25 cellular contexts compared by ENCODE assay signal in genomic region chr12:103811791-103812190, GRCh38. TPM values are rescaled to one million over a fixed set of nuclear protein-coding genes. Genes with fewer than 3 reads are reported as not detected.
A peak's percentile ranks its signal among the peaks of the same experiment; 100 is the strongest.
DNase-seq lines count a peak whose midpoint lies in the region; ATAC-seq, FAIRE-seq and TF ChIP-seq lines count a peak whose summit lies in the region.
"Had no signal": no experiment of that assay in that cellular context is flagged by ENCODE, and none has a peak within 500 bp of the region (broad histone marks: within the 10 kb centered on the region; RNA-seq: fewer than 3 reads in every experiment).

No MANE protein-coding gene starts in this region.

- H3K4me2 ChIP-seq in HepG2 (ENCODE audit: low read depth, low read length) (no peak overlapping the region), K562 (ENCODE audit: insufficient read depth, low read length) (no peak overlapping the region), PC-9 (no peak overlapping the region)
- H3K4me2 ChIP-seq: BLaER1 had no signal

- H3K27ac ChIP-seq in HepG2 (ENCODE audit: extremely low read length, insufficient read depth, low read length) (no peak overlapping the region), right lobe of liver (no peak overlapping the region), K562 (ENCODE audit: extremely low read depth, low read depth, low read length) (no peak overlapping the region), PC-9 (no peak overlapping the region), upper lobe of right lung (no peak overlapping the region)
- H3K27ac ChIP-seq: 22Rv1, BLaER1 had no signal

- no peaks in the 10 kb centered on the region for H3K9me1 ChIP-seq in K562 (ENCODE audit: control insufficient read depth, insufficient read depth, low read length)

- ATAC-seq in HepG2 (no peak), right lobe of liver (no peak), K562 (no peak), upper lobe of right lung (no peak)
- ATAC-seq: GM12878 had no signal

- H3K9me3 ChIP-seq in HepG2 (ENCODE audit: low read length) (no peaks in the 10 kb centered on the region), right lobe of liver (no peaks in the 10 kb centered on the region), K562 (replicated peaks; ENCODE audit: control insufficient read depth, insufficient read depth, low read depth, low read length) (peaks cover 2% of the 10 kb centered on the region; the same call in 1 of the 2 replicates), PC-9 (ENCODE audit: insufficient read depth, low read depth) (no peaks in the 10 kb centered on the region; the same call in 1 of the 2 replicates), upper lobe of right lung (no peaks in the 10 kb centered on the region)
- H3K9me3 ChIP-seq: BE2C, BLaER1 had no signal

- WGBS in HepG2 (ENCODE audit: low lambda C conversion rate), result 97% methylated on average over 6 of the region's 6 CpGs
- 72% methylated on average over 3 of the region's 6 CpGs for WGBS in right lobe of liver (ENCODE audit: insufficient coverage, low coverage, low lambda C conversion rate, missing lambda C conversion rate)
- 96% methylated on average over 6 of the region's 6 CpGs for WGBS in K562 (ENCODE audit: insufficient coverage, low coverage, missing lambda C conversion rate)

- FAIRE-seq in HepG2 (lab: Jason Lieb, UNC) (no peak), K562 (lab: Jason Lieb, UNC) (no peak)
- FAIRE-seq: GM12878, GM12892, GM18507, GM19239 had no signal

- TF ChIP-seq CTCF in HepG2 (CRISPR knock-in tag; IDR thresholded peaks at IDR 0.05), result no peak
- TF ChIP-seq CTCF in right lobe of liver (IDR thresholded peaks at IDR 0.05), result no peak
- no peak for TF ChIP-seq CTCF in K562 (IDR thresholded peaks at IDR 0.05 in 2 of 3, conservative IDR thresholded peaks at IDR 0.05 in 1 of 3; ENCODE audit: insufficient read depth in 2 of 3, low read depth in 1 of 3, low read length in 3 of 3)
- no peak for TF ChIP-seq CTCF in PC-9 (conservative IDR thresholded peaks at IDR 0.05)
- no peak for TF ChIP-seq CTCF in upper lobe of right lung (IDR thresholded peaks at IDR 0.05)

- in situ Hi-C loops in HepG2 (cut with HindIII; ENCODE audit: extremely low pct_ligation_motif_present, low pct_unique_long_range_greater_than_20kb), result no loop called here
- in situ Hi-C loops in K562 (cut with MboI), result no loop called here

- CTCF ChIA-PET in HepG2 (lab: Yijun Ruan, JAX; ENCODE audit: low intra/inter-chr PET ratio, low total read pairs) (no interaction called here), K562 (lab: Yijun Ruan, JAX; ENCODE audit: low intra/inter-chr PET ratio) (interaction anchor here (0.6 kb wide), 1 partner anchor 30 kb away, joined by 3 read pairs; no protein-coding TSS in a partner anchor), PC-9 (lab: Charles Lee) (no interaction called here)

- H3K79me2 ChIP-seq in HepG2 (ENCODE audit: insufficient read depth, low read length) (peaks cover 3% of the 10 kb centered on the region), K562 (ENCODE audit: control insufficient read depth, insufficient read depth, low read length) (peaks cover 64% of the 10 kb centered on the region), PC-9 (ENCODE audit: low read depth) (0 out of 2 replicates have a peak, but pooled peaks cover 14% of the 10 kb centered on the region)

- DNase-seq in HepG2 (ENCODE audit: low spot score) (no peak), right lobe of liver (no peak), K562 (ENCODE audit: extremely low read depth in 1 of 4, low spot score in 3 of 4) (no peak), PC-9 (no peak), upper lobe of right lung (no peak)
- DNase-seq: ACHN; BE2C; C1 segment of cervical spinal cord; CD4-positive, alpha-beta memory T cell; CD4-positive, CD25-positive, alpha-beta regulatory T cell; CD8-positive, alpha-beta memory T cell; COR-L47; DMS 273 treated with DMSO at 0.1 percent for 48 hours; DMS153; DMS53; DMS79; DND-41; EL; GDM1 had no signal

- H4K20me1 ChIP-seq in HepG2 (ENCODE audit: insufficient read depth, low read length), result no peaks in the 10 kb centered on the region; the same call in 1 of the 2 replicates
- H4K20me1 ChIP-seq in K562 (replicated peaks; ENCODE audit: control insufficient read depth, insufficient read depth, low read length), result peaks cover 7% of the 10 kb centered on the region; the same call in 1 of the 2 replicates
- no peaks in the 10 kb centered on the region for H4K20me1 ChIP-seq in PC-9 (ENCODE audit: insufficient read depth)
- H4K20me1 ChIP-seq: BLaER1 had no signal

- H2AFZ ChIP-seq in HepG2 (ENCODE audit: low read length), result no peak overlapping the region
- H2AFZ ChIP-seq in K562 (ENCODE audit: low read depth, low read length), result no peak overlapping the region
- H2AFZ ChIP-seq in PC-9, result no peak overlapping the region

- H3K9ac ChIP-seq in HepG2 (ENCODE audit: insufficient read depth, low read depth, low read length) (no peak overlapping the region), K562 (ENCODE audit: insufficient read depth in 1 of 2, low read depth in 2 of 2, low read length in 2 of 2) (no peak overlapping the region)
- H3K9ac ChIP-seq: BLaER1 had no signal

- H3F3A ChIP-seq in PC-9 (ENCODE audit: insufficient read depth, low read depth), result peaks cover 3% of the 10 kb centered on the region; the same call in 1 of the 2 replicates

- BruUV-seq in HepG2 (replicated peaks; lab: Mats Ljungman, UMichigan), result no TSS peak
- TSS peak; percentile 3 for BruUV-seq in K562 (replicated peaks; lab: Mats Ljungman, UMichigan)
- no TSS peak for BruUV-seq in PC-9 (replicated peaks; lab: Mats Ljungman, UMichigan)

- TF ChIP-seq EP300 in HepG2 (IDR thresholded peaks at IDR 0.05; ENCODE audit: low read depth in 2 of 2, low read length in 2 of 2) (no peak), HepG2 (CRISPR knock-in tag; IDR thresholded peaks at IDR 0.05; ENCODE audit: borderline replicate concordance) (no peak), K562 (IDR thresholded peaks at IDR 0.05; ENCODE audit: low read length) (no peak)

- H3K36me3 ChIP-seq in HepG2 (replicated peaks in 1 of 2; ENCODE audit: control insufficient read depth in 1 of 2, insufficient read depth in 2 of 2, low read length in 2 of 2) (peaks cover 18 to 30% of the 10 kb centered on the region in 2 experiments), right lobe of liver (no peaks in the 10 kb centered on the region), K562 (ENCODE audit: control insufficient read depth, insufficient read depth, low read length) (peaks cover 87% of the 10 kb centered on the region), PC-9 (ENCODE audit: low read depth) (peaks cover 12% of the 10 kb centered on the region; the same call in 1 of the 2 replicates), upper lobe of right lung (no peaks in the 10 kb centered on the region)
- H3K36me3 ChIP-seq: BE2C had no signal

- POLR2A ChIA-PET in HepG2 (lab: Yijun Ruan, JAX), result no interaction called here
- POLR2A ChIA-PET in K562 (lab: Yijun Ruan, JAX), result no interaction called here
- POLR2A ChIA-PET in PC-9 (lab: Charles Lee; ENCODE audit: unreplicated experiment), result no interaction called here

- no peaks in the 10 kb centered on the region for H3K27me3 ChIP-seq in HepG2 (ENCODE audit: control insufficient read depth in 1 of 2, insufficient read depth in 2 of 2, low read length in 2 of 2)
- H3K27me3 ChIP-seq in right lobe of liver, result no peaks in the 10 kb centered on the region
- H3K27me3 ChIP-seq in K562 (ENCODE audit: control insufficient read depth in 2 of 2, insufficient read depth in 2 of 2, low read length in 2 of 2), result no peaks in the 10 kb centered on the region
- H3K27me3 ChIP-seq in PC-9 (ENCODE audit: insufficient read depth, low read depth), result no peaks in the 10 kb centered on the region
- no peaks in the 10 kb centered on the region for H3K27me3 ChIP-seq in upper lobe of right lung
- H3K27me3 ChIP-seq: BE2C, BLaER1 had no signal

- H3K9me2 ChIP-seq in PC-9 (ENCODE audit: insufficient read depth), result no peaks in the 10 kb centered on the region

- TF ChIP-seq RAD21 in HepG2 (CRISPR knock-in tag; IDR thresholded peaks at IDR 0.05) (no peak), K562 (CRISPR knock-in tag; conservative IDR thresholded peaks at IDR 0.05 in 1 of 2, IDR thresholded peaks at IDR 0.05 in 1 of 2) (no peak)

- intact Hi-C loops in HepG2 (cut with micrococcal nuclease; ENCODE audit: unreplicated experiment) (no loop called here), right lobe of liver (cut with DNase I) (no loop called here), K562 (cut with micrococcal nuclease) (no loop called here), PC-9 (cut with micrococcal nuclease; ENCODE audit: unreplicated experiment) (no loop called here), upper lobe of right lung (cut with DNase I) (no loop called here)

- TF ChIP-seq POLR2A in HepG2 (IDR thresholded peaks at IDR 0.05; ENCODE audit: insufficient read depth in 1 of 2, low read depth in 2 of 2, low read length in 2 of 2) (no peak), right lobe of liver (IDR thresholded peaks at IDR 0.05) (no peak), K562 (conservative IDR thresholded peaks at IDR 0.05) (no peak)

- H3K4me1 ChIP-seq in HepG2 (ENCODE audit: insufficient read depth, low read length), result peaks cover 8% of the 10 kb centered on the region
- H3K4me1 ChIP-seq in right lobe of liver, result no peaks in the 10 kb centered on the region
- peaks cover 14 to 39% of the 10 kb centered on the region in 2 experiments; a peak in 4 of 5 replicates for H3K4me1 ChIP-seq in K562 (replicated peaks in 1 of 2; ENCODE audit: control insufficient read depth in 2 of 2, insufficient read depth in 2 of 2, low read length in 2 of 2)
- peaks cover 12% of the 10 kb centered on the region for H3K4me1 ChIP-seq in PC-9 (replicated peaks; ENCODE audit: insufficient read depth)
- H3K4me1 ChIP-seq in upper lobe of right lung, result no peaks in the 10 kb centered on the region
- H3K4me1 ChIP-seq: BE2C, BLaER1 had no signal

- H3K4me3 ChIP-seq in HepG2 (replicated peaks in 1 of 3; ENCODE audit: insufficient read depth in 1 of 3, low read depth in 2 of 3, low read length in 3 of 3) (no peak overlapping the region), right lobe of liver (no peak overlapping the region), K562 (no peak overlapping the region), PC-9 (no peak overlapping the region), upper lobe of right lung (no peak overlapping the region)
- H3K4me3 ChIP-seq: BLaER1, GM12878 had no signal

RNA-seq across cellular contexts. Expression of gene NT5DC3, which starts 29.2 kb away (rescaled TPM):
- total RNA-seq in HepG2 (2016; rRNA removed; fragmentation: Illumina TruSeq; extraction: Trizol) (6.6 and 7.4 TPM in 2 replicates), right lobe of liver (10 to 100 TPM in 1 of 6 experiments, 1 to 10 TPM in 5; 3.3 to 10.2 (median 6.6) TPM), K562 (2014; rRNA removed) (20.4 and 24.5 TPM in 2 replicates), K562 (2014; rRNA removed; fragmentation: Illumina TruSeq; extraction: Trizol) (29.8 and 33.2 TPM in 2 replicates), K562 (2015; rRNA removed; fragmentation: Illumina TruSeq; extraction: Trizol) (23.5 and 25.7 TPM in 2 replicates), K562 (2021) (26.2 and 30.7 TPM in 2 replicates), PC-9 (2021) (11.5 and 13.2 TPM in 2 replicates), upper lobe of right lung (6.5 TPM)
- total RNA-seq in HepG2 (2016; cell fraction: cytosol; rRNA removed; fragmentation: Illumina TruSeq; extraction: Trizol; ENCODE audit: low read depth), result 1.7 and 2.3 TPM in 2 replicates
- 6.1 and 6.6 TPM in 2 replicates for total RNA-seq in HepG2 (2016; cell fraction: insoluble cytoplasmic fraction; rRNA removed; fragmentation: Illumina TruSeq; extraction: Trizol)
- 2.8 and 2.9 TPM in 2 replicates for total RNA-seq in HepG2 (2016; cell fraction: membrane; rRNA removed; fragmentation: Illumina TruSeq; extraction: Trizol)
- total RNA-seq in HepG2 (2016; cell fraction: nucleus; rRNA removed; fragmentation: Illumina TruSeq; extraction: Trizol), result 8.2 and 14.2 TPM in 2 replicates
- polyA plus RNA-seq in HepG2 (2011; rRNA removed) (2.8 and 3.2 TPM in 2 replicates), K562 (2011; rRNA removed) (6.3 and 11.0 TPM in 2 replicates), K562 (2014; fragmentation: Illumina TruSeq; extraction: Trizol) (14.9 and 16.2 TPM in 2 replicates), K562 (2014; fragmentation: Nextera tagmentation; extraction: Ambion mirVana) (10 to 100 TPM; 14.2 to 33.5 TPM), K562 (2014; rRNA removed) (18.8 and 19.8 TPM in 2 replicates)
- 1.8 and 2.3 TPM in 2 replicates for polyA plus RNA-seq in HepG2 (2011; cell fraction: cytosol; rRNA removed)
- polyA plus RNA-seq in HepG2 (2011; cell fraction: nucleus; rRNA removed), result 4.3 and 4.9 TPM in 2 replicates
- 2.9 and 4.9 TPM in 2 replicates for polyA plus RNA-seq in HepG2 (2012)
- polyA plus RNA-seq in HepG2 (2016; cell fraction: cytosol; fragmentation: Illumina TruSeq; extraction: Trizol; ENCODE audit: low read depth), result 0.17 and 0.21 TPM in 2 replicates
- polyA plus RNA-seq in HepG2 (2016; cell fraction: insoluble cytoplasmic fraction; fragmentation: Illumina TruSeq; extraction: Trizol; ENCODE audit: low read depth), result 3.7 and 4.3 TPM in 2 replicates
- 0.42 and 0.64 TPM in 2 replicates for polyA plus RNA-seq in HepG2 (2016; cell fraction: membrane; fragmentation: Illumina TruSeq; extraction: Trizol; ENCODE audit: low read depth)
- polyA plus RNA-seq in HepG2 (2016; cell fraction: nucleus; fragmentation: Illumina TruSeq; extraction: Trizol; ENCODE audit: insufficient read depth, low read depth), result 14.0 and 14.9 TPM in 2 replicates
- polyA minus RNA-seq in HepG2 (2011; rRNA and poly(A)+ RNA removed; ENCODE audit: low replicate concordance), result 3.9 and 6.2 TPM in 2 replicates
- polyA minus RNA-seq in HepG2 (2011; cell fraction: cytosol; rRNA and poly(A)+ RNA removed), result 4.0 and 4.6 TPM in 2 replicates
- polyA minus RNA-seq in HepG2 (2011; cell fraction: nucleus; rRNA and poly(A)+ RNA removed), result 7.8 and 12.2 TPM in 2 replicates
- total RNA-seq in K562 (2011; cell fraction: chromatin; rRNA removed; ENCODE audit: low replicate concordance), result 39.6 and 65.6 TPM in 2 replicates
- total RNA-seq in K562 (2011; cell fraction: nucleolus; rRNA removed), result 22.3 and 29.6 TPM in 2 replicates
- total RNA-seq in K562 (2011; cell fraction: nucleoplasm; rRNA removed), result 35.5 and 41.1 TPM in 2 replicates
- 3.8 and 11.5 TPM in 2 replicates for polyA plus RNA-seq in K562 (2011; cell fraction: cytosol; rRNA removed)
- polyA plus RNA-seq in K562 (2011; cell fraction: nucleus; rRNA removed), result 12.9 and 20.4 TPM in 2 replicates
- polyA plus RNA-seq in K562 (2012), result 6.8 and 9.8 TPM in 2 replicates
- polyA minus RNA-seq in K562 (2011; rRNA and poly(A)+ RNA removed), result 12.7 and 24.4 TPM in 2 replicates
- 6.4 and 13.5 TPM in 2 replicates for polyA minus RNA-seq in K562 (2011; cell fraction: cytosol; rRNA and poly(A)+ RNA removed)
- polyA minus RNA-seq in K562 (2011; cell fraction: nucleus; rRNA and poly(A)+ RNA removed), result 6.9 and 22.4 TPM in 2 replicates

Comparison
In these comparisons a context has a peak if more than half of its experiments do, and no peak if none do; other contexts are left out.
1. Of the 241 proteins assayed by ChIP-seq in both HepG2 and K562: peak only in HepG2: MAFF and MAFK; only in K562: MAFG; in both: none; in neither: 238.